ENCODE assay signal across 29 cellular contexts in genomic region chr1:31144442-31144841, GRCh38.
"Had no signal": no experiment of that assay in that cellular context is flagged by ENCODE, and none has a peak within 500 bp of the region (broad histone marks: within the 10 kb centered on the region; RNA-seq: fewer than 3 reads in every experiment).

No MANE protein-coding gene starts in this region.

- H3K4me3 Mint-ChIP-seq: activated CD4-positive, alpha-beta memory T cell treated with anti-CD3 and anti-CD28 coated beads, Interleukin-2, amount 10 ng/mL, durations not matched to agents 7 days and 5 days; activated CD4-positive, alpha-beta T cell treated with anti-CD3 and anti-CD28 coated beads, Interleukin-2, amount 10 ng/mL, durations not matched to agents 7 days and 5 days; activated naive CD4-positive, alpha-beta T cell treated with anti-CD3 and anti-CD28 coated beads, Interleukin-2, amount 10 ng/mL, durations not matched to agents 7 days and 5 days; activated naive CD8-positive, alpha-beta T cell treated with anti-CD3 and anti-CD28 coated beads, Interleukin-2, amount 10 ng/mL, durations not matched to agents 7 days and 5 days; activated T-cell treated with anti-CD3 and anti-CD28 coated beads, Interleukin-2, amount 50 U/mL, for 24 hours; activated T-cell treated with anti-CD3 and anti-CD28 coated beads, Interleukin-2, amount 50 U/mL, for 72 hours; brain; central memory CD8-positive, alpha-beta T cell; dendritic cell treated with granulocyte-macrophage colony-stimulating factor and Interleukin-4, amounts not matched to agents 40 ng/mL and 50 ng/mL, for 4 days; endodermal cell; WTC11 had no signal

- H3K27me3 ChIP-seq: ascending aorta, breast epithelium, dorsolateral prefrontal cortex, foreskin keratinocyte, gastrocnemius medialis had no signal

- H3K9me3 Mint-ChIP-seq: activated CD4-positive, alpha-beta memory T cell treated with anti-CD3 and anti-CD28 coated beads, Interleukin-2, amount 10 ng/mL, durations not matched to agents 7 days and 5 days; activated CD4-positive, alpha-beta T cell treated with anti-CD3 and anti-CD28 coated beads, Interleukin-2, amount 10 ng/mL, durations not matched to agents 7 days and 5 days; activated naive CD4-positive, alpha-beta T cell treated with anti-CD3 and anti-CD28 coated beads, Interleukin-2, amount 10 ng/mL, durations not matched to agents 7 days and 5 days; activated naive CD4-positive, alpha-beta T cell treated with anti-CD3 and anti-CD28 coated beads, Interleukin-2, amount 50 U/mL, for 72 hours; activated naive CD8-positive, alpha-beta T cell treated with anti-CD3 and anti-CD28 coated beads, Interleukin-2, amount 10 ng/mL, durations not matched to agents 7 days and 5 days; activated T-cell treated with anti-CD3 and anti-CD28 coated beads, Interleukin-2, amount 50 U/mL, for 24 hours; activated T-cell treated with anti-CD3 and anti-CD28 coated beads, Interleukin-2, amount 50 U/mL, for 72 hours; brain; central memory CD8-positive, alpha-beta T cell; dendritic cell treated with granulocyte-macrophage colony-stimulating factor and Interleukin-4, amounts not matched to agents 40 ng/mL and 50 ng/mL, for 4 days; endodermal cell; WTC11 had no signal

- ATAC-seq: activated naive CD4-positive, alpha-beta T cell treated with anti-CD3 and anti-CD28 coated beads, Interleukin-2, amount 50 U/mL, for 72 hours; activated T-cell treated with anti-CD3 and anti-CD28 coated beads, Interleukin-2, amount 50 U/mL, for 72 hours; esophagus mucosa; foreskin keratinocyte; gastrocnemius medialis; WTC11 had no signal

- H3K27ac ChIP-seq: breast epithelium, coronary artery, dorsolateral prefrontal cortex, foreskin keratinocyte, gastrocnemius medialis, VCaP had no signal

- H3K36me3 Mint-ChIP-seq: activated naive CD4-positive, alpha-beta T cell treated with anti-CD3 and anti-CD28 coated beads, Interleukin-2, amount 10 ng/mL, durations not matched to agents 7 days and 5 days; activated naive CD4-positive, alpha-beta T cell treated with anti-CD3 and anti-CD28 coated beads, Interleukin-2, amount 50 U/mL, for 72 hours; activated naive CD8-positive, alpha-beta T cell treated with anti-CD3 and anti-CD28 coated beads, Interleukin-2, amount 10 ng/mL, durations not matched to agents 7 days and 5 days; brain; WTC11 had no signal

- H3K4me1 Mint-ChIP-seq: activated CD4-positive, alpha-beta memory T cell treated with anti-CD3 and anti-CD28 coated beads, Interleukin-2, amount 10 ng/mL, durations not matched to agents 7 days and 5 days; activated CD4-positive, alpha-beta T cell treated with anti-CD3 and anti-CD28 coated beads, Interleukin-2, amount 10 ng/mL, durations not matched to agents 7 days and 5 days; activated naive CD4-positive, alpha-beta T cell treated with anti-CD3 and anti-CD28 coated beads, Interleukin-2, amount 10 ng/mL, durations not matched to agents 7 days and 5 days; activated naive CD8-positive, alpha-beta T cell treated with anti-CD3 and anti-CD28 coated beads, Interleukin-2, amount 10 ng/mL, durations not matched to agents 7 days and 5 days; central memory CD8-positive, alpha-beta T cell had no signal

- H3K9me3 ChIP-seq: ascending aorta, breast epithelium, gastrocnemius medialis had no signal

- H3K36me3 ChIP-seq: ascending aorta, breast epithelium, gastrocnemius medialis had no signal

- H3K4me1 ChIP-seq: breast epithelium, foreskin keratinocyte, gastrocnemius medialis had no signal

- DNase-seq: activated CD4-positive, alpha-beta memory T cell treated with anti-CD3 and anti-CD28 coated beads, Interleukin-2, amount 10 ng/mL, durations not matched to agents 7 days and 5 days; activated CD4-positive, alpha-beta T cell treated with anti-CD3 and anti-CD28 coated beads for 1 hour; activated CD4-positive, alpha-beta T cell treated with anti-CD3 and anti-CD28 coated beads for 4 hours; activated CD4-positive, alpha-beta T cell treated with anti-CD3 and anti-CD28 coated beads, Interleukin-2, amount 10 ng/mL, durations not matched to agents 7 days and 5 days; activated CD4-positive, alpha-beta T cell treated with anti-CD3 and anti-CD28 coated beads, Interleukin-2, amount 50 U/mL, for 4 hours; activated CD8-positive, alpha-beta memory T cell treated with anti-CD3 and anti-CD28 coated beads, Interleukin-2, amount 50 U/mL, for 48 hours; activated gamma-delta T cell; activated naive CD4-positive, alpha-beta T cell; activated naive CD4-positive, alpha-beta T cell treated with anti-CD3 and anti-CD28 coated beads, Interleukin-2, amount 10 ng/mL, durations not matched to agents 7 days and 5 days; activated naive CD8-positive, alpha-beta T cell treated with anti-CD3 and anti-CD28 coated beads, Interleukin-2, amount 10 ng/mL, durations not matched to agents 7 days and 5 days; activated T-cell treated with anti-CD3 and anti-CD28 coated beads for 4 hours; activated T-cell treated with anti-CD3 and anti-CD28 coated beads, Interleukin-2, amount 50 U/mL, for 24 hours; activated T-cell treated with anti-CD3 and anti-CD28 coated beads, Interleukin-2, amount 50 U/mL, for 72 hours; dorsolateral prefrontal cortex; effector memory CD4-positive, alpha-beta T cell; endodermal cell; foreskin keratinocyte; gastrocnemius medialis; T-helper 2 cell had no signal

- H3K27ac Mint-ChIP-seq: activated CD4-positive, alpha-beta memory T cell treated with anti-CD3 and anti-CD28 coated beads, Interleukin-2, amount 10 ng/mL, durations not matched to agents 7 days and 5 days; activated CD4-positive, alpha-beta T cell treated with anti-CD3 and anti-CD28 coated beads, Interleukin-2, amount 10 ng/mL, durations not matched to agents 7 days and 5 days; activated naive CD4-positive, alpha-beta T cell treated with anti-CD3 and anti-CD28 coated beads, Interleukin-2, amount 10 ng/mL, durations not matched to agents 7 days and 5 days; activated naive CD4-positive, alpha-beta T cell treated with anti-CD3 and anti-CD28 coated beads, Interleukin-2, amount 50 U/mL, for 72 hours; activated naive CD8-positive, alpha-beta T cell treated with anti-CD3 and anti-CD28 coated beads, Interleukin-2, amount 10 ng/mL, durations not matched to agents 7 days and 5 days; activated T-cell treated with anti-CD3 and anti-CD28 coated beads, Interleukin-2, amount 50 U/mL, for 24 hours; activated T-cell treated with anti-CD3 and anti-CD28 coated beads, Interleukin-2, amount 50 U/mL, for 72 hours; brain; dendritic cell treated with granulocyte-macrophage colony-stimulating factor and Interleukin-4, amounts not matched to agents 40 ng/mL and 50 ng/mL, for 4 days; endodermal cell; WTC11 had no signal

- H3K4me3 ChIP-seq: ascending aorta, breast epithelium, coronary artery, dorsolateral prefrontal cortex, gastrocnemius medialis had no signal

- H3K27me3 Mint-ChIP-seq: activated T-cell treated with anti-CD3 and anti-CD28 coated beads, Interleukin-2, amount 50 U/mL, for 24 hours; central memory CD8-positive, alpha-beta T cell had no signal
